In the genomic region with DNA sequence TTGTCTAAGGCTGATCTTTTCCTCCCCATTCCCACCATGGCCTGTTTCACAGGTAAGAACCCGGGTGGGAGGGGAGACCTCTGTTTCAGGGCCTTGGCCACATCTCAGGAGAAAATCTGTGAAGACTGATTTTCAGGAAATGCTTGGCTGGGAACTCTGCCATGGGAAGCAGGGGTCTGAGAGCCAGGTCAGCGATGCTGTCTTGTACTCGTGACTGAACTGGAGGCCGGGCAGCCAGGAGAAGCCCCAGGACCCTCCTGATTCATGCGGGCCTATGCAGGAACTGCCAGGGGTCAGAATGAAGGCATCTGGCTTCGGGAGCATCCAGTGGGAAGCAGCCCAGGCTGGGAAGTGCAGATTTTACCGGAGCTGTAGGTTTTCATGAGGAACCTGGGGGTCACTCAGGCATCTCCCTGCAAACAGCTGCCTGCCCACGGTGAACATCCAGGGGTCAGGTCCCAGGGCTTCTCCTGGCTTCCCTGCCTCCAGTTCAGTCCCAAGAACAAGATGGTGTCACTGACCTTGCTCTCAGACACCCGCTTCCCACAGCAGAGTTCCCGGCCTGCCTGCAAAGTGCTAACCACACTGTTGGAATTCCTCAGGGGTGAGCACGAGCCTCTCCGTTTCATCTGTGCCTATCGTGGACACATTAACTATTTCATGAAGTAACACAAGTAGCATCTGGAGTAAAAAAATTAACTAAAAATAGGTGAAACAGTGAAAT, we compare ENCODE assay signal across 25 cellular contexts.
DNase-seq lines count a peak whose midpoint lies in the region; ATAC-seq and TF ChIP-seq lines count a peak whose summit lies in the region.
"Had no signal": no experiment of that assay in that cellular context is flagged by ENCODE, and none has a peak within 500 bp of the region (broad histone marks: within the 10 kb centered on the region; RNA-seq: fewer than 3 reads in every experiment).

No MANE protein-coding gene starts in this region.

- TF ChIP-seq CTCF in epithelial cell of proximal tubule (conservative IDR thresholded peaks at IDR 0.05; ENCODE audit: low read depth, low read length) (no peak), neural cell (IDR thresholded peaks at IDR 0.05; ENCODE audit: poor library complexity, severe bottlenecking) (no peak), uterus (IDR thresholded peaks at IDR 0.05) (no peak)

- ATAC-seq in GM21367 (IDR thresholded peaks at IDR 0.05; ENCODE audit: unreplicated experiment) = no peak
- ATAC-seq in GM19324 (IDR thresholded peaks at IDR 0.05; ENCODE audit: low FRiP score, unreplicated experiment) = no peak
- ATAC-seq: activated naive CD4-positive, alpha-beta T cell treated with anti-CD3 and anti-CD28 coated beads, Interleukin-2, amount 50 U/mL, for 72 hours; body of pancreas; left cardiac atrium; natural killer cell; T-cell had no signal

- TF ChIP-seq EP300 in neural cell (conservative IDR thresholded peaks at IDR 0.05; ENCODE audit: poor library complexity, severe bottlenecking) = no peak

- no peak overlapping the region for H3K4me2 ChIP-seq in neural cell (ENCODE audit: low read length)

- H3K9me3 ChIP-seq in SJCRH30 (replicated peaks) (no peaks in the 10 kb centered on the region), neural cell (ENCODE audit: low read length) (no peaks in the 10 kb centered on the region), uterus (no peaks in the 10 kb centered on the region)
- H3K9me3 ChIP-seq: body of pancreas, transverse colon had no signal

- H2AFZ ChIP-seq in neural cell (ENCODE audit: low read depth, low read length) = no peak overlapping the region

- in situ Hi-C loops in ACHN (cut with HindIII; ENCODE audit: low pct_ligation_motif_present, low pct_unique_long_range_greater_than_20kb, low sequenced_read_pairs) = no loop called here

- no peaks in the 10 kb centered on the region for H3K9me2 ChIP-seq in neural cell (ENCODE audit: insufficient read depth, low read length)

- H4K20me1 ChIP-seq in neural cell (ENCODE audit: insufficient read depth) = no peaks in the 10 kb centered on the region

- no peak overlapping the region for H3K27ac ChIP-seq in SJCRH30
- H3K27ac ChIP-seq in neural cell (ENCODE audit: low read length) = peak overlapping the region; percentile 22
- H3K27ac ChIP-seq in substantia nigra (ENCODE audit: low read depth, low read length, poor library complexity, severe bottlenecking) = no peak overlapping the region
- peak overlapping the region in 1 of 2 donors; percentile 53 for H3K27ac ChIP-seq in uterus
- H3K27ac ChIP-seq: body of pancreas, transverse colon had no signal

- intact Hi-C loops in uterus (cut with DNase I; ENCODE audit: low total_unique reads) = no loop called here

- H3K4me1 ChIP-seq in SJCRH30 = peaks cover 13% of the 10 kb centered on the region
- H3K4me1 ChIP-seq in uterus = peaks cover 0 to 3% of the 10 kb centered on the region in 2 donors
- H3K4me1 ChIP-seq: body of pancreas, transverse colon had no signal

- no peak overlapping the region for H3K4me3 ChIP-seq in SJCRH30
- no peak overlapping the region for H3K4me3 ChIP-seq in epithelial cell of proximal tubule (ENCODE audit: low read depth, low read length)
- H3K4me3 ChIP-seq in neural cell (ENCODE audit: low read length) = peak overlapping the region; percentile 41
- no peak overlapping the region for H3K4me3 ChIP-seq in uterus
- H3K4me3 ChIP-seq: body of pancreas, transverse colon had no signal

- H3K36me3 ChIP-seq in SJCRH30 (no peaks in the 10 kb centered on the region), neural cell (ENCODE audit: insufficient read depth, low read length) (no peaks in the 10 kb centered on the region), uterus (no peaks in the 10 kb centered on the region)
- H3K36me3 ChIP-seq: transverse colon had no signal

- no peak overlapping the region for H3K9ac ChIP-seq in neural cell (ENCODE audit: low read length)

- H3K79me2 ChIP-seq in neural cell (replicated peaks; ENCODE audit: insufficient read depth, low read length) = no peaks in the 10 kb centered on the region

- no peak for TF ChIP-seq POLR2A in uterus (IDR thresholded peaks at IDR 0.05)

- H3K27me3 ChIP-seq in SJCRH30 (peaks cover 3% of the 10 kb centered on the region; the same call in 1 of the 2 replicates), neural cell (ENCODE audit: insufficient read depth, low read depth, low read length) (no peaks in the 10 kb centered on the region), uterus (no peaks in the 10 kb centered on the region)
- H3K27me3 ChIP-seq: body of pancreas, transverse colon had no signal

- TF ChIP-seq RAD21 in neural cell (conservative IDR thresholded peaks at IDR 0.05) = no peak

- no peaks in the 10 kb centered on the region for H3F3A ChIP-seq in neural cell (ENCODE audit: insufficient read depth, low read length, poor library complexity, severe bottlenecking)

- DNase-seq in ACHN (peak; percentile 12), SJCRH30 (peak; percentile 46 to 52), epithelial cell of proximal tubule (ENCODE audit: low read depth) (peak; percentile 33), substantia nigra (lab: John Stamatoyannopoulos, UW) (no peak), uterus (no peak)
- DNase-seq: 8988T; activated CD4-positive, alpha-beta T cell treated with anti-CD3 and anti-CD28 coated beads for 48 hours; body of pancreas; C1 segment of cervical spinal cord; foreskin melanocyte; GDM1; left cardiac atrium; MM.1S; natural killer cell; NCI-H226; NCI-H774; OCI-M1; SHP77 treated with DMSO at 0.1 percent for 48 hours; stimulated activated CD4-positive, alpha-beta T cell treated with anti-CD3 and anti-CD28 coated beads, Interleukin-4, amount 100 ng/mL, for 1 hour; T-cell; transverse colon had no signal

TF ChIP-seq in neural cell, 6 proteins besides CTCF, POLR2A, EP300 and RAD21:
- TF ChIP-seq, protein P1, sequence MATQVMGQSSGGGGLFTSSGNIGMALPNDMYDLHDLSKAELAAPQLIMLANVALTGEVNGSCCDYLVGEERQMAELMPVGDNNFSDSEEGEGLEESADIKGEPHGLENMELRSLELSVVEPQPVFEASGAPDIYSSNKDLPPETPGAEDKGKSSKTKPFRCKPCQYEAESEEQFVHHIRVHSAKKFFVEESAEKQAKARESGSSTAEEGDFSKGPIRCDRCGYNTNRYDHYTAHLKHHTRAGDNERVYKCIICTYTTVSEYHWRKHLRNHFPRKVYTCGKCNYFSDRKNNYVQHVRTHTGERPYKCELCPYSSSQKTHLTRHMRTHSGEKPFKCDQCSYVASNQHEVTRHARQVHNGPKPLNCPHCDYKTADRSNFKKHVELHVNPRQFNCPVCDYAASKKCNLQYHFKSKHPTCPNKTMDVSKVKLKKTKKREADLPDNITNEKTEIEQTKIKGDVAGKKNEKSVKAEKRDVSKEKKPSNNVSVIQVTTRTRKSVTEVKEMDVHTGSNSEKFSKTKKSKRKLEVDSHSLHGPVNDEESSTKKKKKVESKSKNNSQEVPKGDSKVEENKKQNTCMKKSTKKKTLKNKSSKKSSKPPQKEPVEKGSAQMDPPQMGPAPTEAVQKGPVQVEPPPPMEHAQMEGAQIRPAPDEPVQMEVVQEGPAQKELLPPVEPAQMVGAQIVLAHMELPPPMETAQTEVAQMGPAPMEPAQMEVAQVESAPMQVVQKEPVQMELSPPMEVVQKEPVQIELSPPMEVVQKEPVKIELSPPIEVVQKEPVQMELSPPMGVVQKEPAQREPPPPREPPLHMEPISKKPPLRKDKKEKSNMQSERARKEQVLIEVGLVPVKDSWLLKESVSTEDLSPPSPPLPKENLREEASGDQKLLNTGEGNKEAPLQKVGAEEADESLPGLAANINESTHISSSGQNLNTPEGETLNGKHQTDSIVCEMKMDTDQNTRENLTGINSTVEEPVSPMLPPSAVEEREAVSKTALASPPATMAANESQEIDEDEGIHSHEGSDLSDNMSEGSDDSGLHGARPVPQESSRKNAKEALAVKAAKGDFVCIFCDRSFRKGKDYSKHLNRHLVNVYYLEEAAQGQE (IDR thresholded peaks at IDR 0.05; ENCODE audit: borderline replicate concordance) = no peak
- TF ChIP-seq EZH2 (IDR thresholded peaks at IDR 0.05; ENCODE audit: borderline replicate concordance, insufficient read depth, low read length, poor library complexity, severe bottlenecking) (no peak), MXI1 (conservative IDR thresholded peaks at IDR 0.05; ENCODE audit: poor library complexity, severe bottlenecking) (no peak), SMC3 (conservative IDR thresholded peaks at IDR 0.05; ENCODE audit: poor library complexity) (no peak), TAF1 (IDR thresholded peaks at IDR 0.05; ENCODE audit: low read depth) (no peak), POLR2AphosphoS5 (IDR thresholded peaks at IDR 0.05) (no peak)

Comparison
In these comparisons a context has a peak if more than half of its experiments do, and no peak if none do; other contexts are left out.
1. DNase-seq: peak in ACHN (single experiment), SJCRH30 (2 of 2) and epithelial cell of proximal tubule (single experiment); none in substantia nigra (0 of 49) and uterus (0 of 2).